24 cellular contexts compared by ENCODE assay signal in the genomic region with DNA sequence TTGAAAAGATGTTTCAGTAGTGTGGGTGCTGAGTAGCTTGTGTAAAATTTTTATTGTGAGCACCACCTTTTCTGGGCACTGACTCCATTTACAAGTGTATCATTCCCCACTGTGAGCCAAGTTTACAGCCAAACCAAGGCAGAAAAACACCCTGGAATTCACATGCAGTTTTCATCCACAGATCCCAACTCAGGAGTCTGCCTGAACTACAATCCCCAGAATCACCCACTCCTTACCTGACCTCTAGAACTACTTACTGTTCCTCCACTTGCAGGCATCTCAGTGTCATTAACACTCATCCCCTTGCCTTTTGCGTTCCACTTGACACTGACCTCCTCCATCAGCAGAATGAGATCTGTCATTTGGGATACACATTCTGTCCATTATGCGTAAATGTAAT.
"Had no signal": no experiment of that assay in that cellular context is flagged by ENCODE, and none has a peak within 500 bp of the region (broad histone marks: within the 10 kb centered on the region; RNA-seq: fewer than 3 reads in every experiment).

No MANE protein-coding gene starts in this region.

- H3K27me3 ChIP-seq: dorsolateral prefrontal cortex, heart left ventricle, spleen, tibial artery, upper lobe of left lung, vagina had no signal

- H3K36me3 ChIP-seq: heart left ventricle, spleen, tibial artery, upper lobe of left lung, vagina had no signal

- H3K36me3 Mint-ChIP-seq: naive thymus-derived CD4-positive, alpha-beta T cell; stimulated activated memory B cell treated with anti-CD40 and anti-IgM and Interleukin-4, amounts not matched to agents 10 μg/mL and 1 μg/mL and 100 μg/mL, for 72 hours had no signal

- H2AFZ ChIP-seq: parathyroid adenoma had no signal

- H3K27me3 Mint-ChIP-seq: naive thymus-derived CD4-positive, alpha-beta T cell; stimulated activated memory B cell treated with anti-CD40 and anti-IgM and Interleukin-4, amounts not matched to agents 10 μg/mL and 1 μg/mL and 100 μg/mL, for 72 hours; stimulated activated naive CD8-positive, alpha-beta T cell treated with anti-CD3 and anti-CD28 coated beads, Interleukin-15, Interleukin-2, amounts not matched to agents 100 ng/mL and 50 ng/mL, for 24 hours had no signal

- H3K9me3 Mint-ChIP-seq: nephron progenitor cell had no signal

- DNase-seq: cortex of kidney; dorsolateral prefrontal cortex; effector CD8-positive, alpha-beta T cell; heart left ventricle; hippocampal formation; left colon; naive thymus-derived CD4-positive, alpha-beta T cell; nephron progenitor cell; psoas muscle; retina; spleen; stimulated activated CD4-positive, alpha-beta T cell treated with anti-CD3 and anti-CD28 coated beads, Interleukin-15, amount 100 ng/mL, for 24 hours; stimulated activated CD4-positive, alpha-beta T cell treated with anti-CD3 and anti-CD28 coated beads, Interleukin-1b, Interleukin-23, amount 100 ng/mL, for 48 hours; stimulated activated CD4-positive, alpha-beta T cell treated with anti-CD3 and anti-CD28 coated beads, Interleukin-4, amount 100 ng/mL, for 24 hours; tibial artery; upper lobe of left lung had no signal

- H3K27ac ChIP-seq: dorsolateral prefrontal cortex, heart left ventricle, parathyroid adenoma, psoas muscle, spleen, tibial artery, upper lobe of left lung, vagina had no signal

- H3K4me3 Mint-ChIP-seq: naive thymus-derived CD4-positive, alpha-beta T cell; nephron progenitor cell; stimulated activated memory B cell treated with anti-CD40 and anti-IgM and Interleukin-4, amounts not matched to agents 10 μg/mL and 1 μg/mL and 100 μg/mL, for 72 hours; stimulated activated naive CD8-positive, alpha-beta T cell treated with anti-CD3 and anti-CD28 coated beads, Interleukin-15, Interleukin-2, amounts not matched to agents 100 ng/mL and 50 ng/mL, for 24 hours had no signal

- H3K79me2 ChIP-seq: parathyroid adenoma had no signal

- H3K9ac ChIP-seq: parathyroid adenoma had no signal

- H3K27ac Mint-ChIP-seq: naive thymus-derived CD4-positive, alpha-beta T cell; nephron progenitor cell; stimulated activated memory B cell treated with anti-CD40 and anti-IgM and Interleukin-4, amounts not matched to agents 10 μg/mL and 1 μg/mL and 100 μg/mL, for 72 hours; stimulated activated naive CD8-positive, alpha-beta T cell treated with anti-CD3 and anti-CD28 coated beads, Interleukin-15, Interleukin-2, amounts not matched to agents 100 ng/mL and 50 ng/mL, for 24 hours had no signal

- FAIRE-seq: endometrium, frontal cortex had no signal

- H3K4me3 ChIP-seq: dorsolateral prefrontal cortex, heart left ventricle, psoas muscle, spleen, tibial artery, upper lobe of left lung, vagina had no signal

- H3K9me3 ChIP-seq: psoas muscle, tibial artery, upper lobe of left lung, vagina had no signal

- H3K4me1 ChIP-seq: heart left ventricle, parathyroid adenoma, psoas muscle, spleen, tibial artery, upper lobe of left lung, vagina had no signal

- H3K4me1 Mint-ChIP-seq: naive thymus-derived CD4-positive, alpha-beta T cell; nephron progenitor cell; stimulated activated memory B cell treated with anti-CD40 and anti-IgM and Interleukin-4, amounts not matched to agents 10 μg/mL and 1 μg/mL and 100 μg/mL, for 72 hours had no signal

- ATAC-seq: esophagus mucosa; heart left ventricle; left colon; naive thymus-derived CD4-positive, alpha-beta T cell; psoas muscle; sciatic nerve; stimulated activated memory B cell treated with anti-CD40 and anti-IgM and Interleukin-4, amounts not matched to agents 10 μg/mL and 1 μg/mL and 100 μg/mL, for 72 hours had no signal
